Comparison of ENCODE assay signal across 23 cellular contexts in genomic region chr7:28575241-28575643, GRCh38.
DNase-seq lines count a peak whose midpoint lies in the region; ATAC-seq and TF ChIP-seq lines count a peak whose summit lies in the region.
"Had no signal": no experiment of that assay in that cellular context is flagged by ENCODE, and none has a peak within 500 bp of the region (broad histone marks: within the 10 kb centered on the region; RNA-seq: fewer than 3 reads in every experiment).

No MANE protein-coding gene starts in this region.

- WGBS in GM23248 (ENCODE audit: low coverage in 1 of 2, low lambda C conversion rate in 2 of 2, missing lambda C conversion rate in 2 of 2), 2 experiments = 61 to 64% methylated on average over 5 of the region's 5 CpGs

- H3K36me3 ChIP-seq in GM23248 (ENCODE audit: low read depth) = no peaks in the 10 kb centered on the region
- H3K36me3 ChIP-seq: lower lobe of right lung had no signal

- H2AFZ ChIP-seq in GM23248 = no peak overlapping the region
- H2AFZ ChIP-seq: parathyroid adenoma had no signal

- peaks cover 16% of the 10 kb centered on the region for H3F3A ChIP-seq in GM23248 (ENCODE audit: insufficient read depth)

- in situ Hi-C loops in GM23248 (cut with MboI) = no loop called here

- CTCF ChIA-PET in Calu3 (lab: Charles Lee) = interaction anchor here (0.5 to 1.4 kb wide), 2 partner anchors 11 to 380 kb away, joined by 3 to 5 read pairs; no protein-coding TSS in a partner anchor

- no peak overlapping the region for H3K27ac ChIP-seq in GM23248
- H3K27ac ChIP-seq: coronary artery, lower lobe of right lung, parathyroid adenoma, testis had no signal

- no peaks in the 10 kb centered on the region for H3K9me3 ChIP-seq in GM23248 (ENCODE audit: low read depth)
- H3K9me3 ChIP-seq: lower lobe of right lung, testis had no signal

- no peaks in the 10 kb centered on the region for H3K79me2 ChIP-seq in GM23248 (ENCODE audit: insufficient read depth)
- H3K79me2 ChIP-seq: parathyroid adenoma had no signal

- H3K4me1 Mint-ChIP-seq in dendritic cell treated with granulocyte-macrophage colony-stimulating factor and Interleukin-4, amounts not matched to agents 40 ng/mL and 50 ng/mL, for 4 days (ENCODE audit: low read depth) = peaks cover 31% of the 10 kb centered on the region
- peaks cover 47% of the 10 kb centered on the region for H3K4me1 Mint-ChIP-seq in Calu3 (ENCODE audit: low read depth, unreplicated experiment)
- no peaks in the 10 kb centered on the region for H3K4me1 Mint-ChIP-seq in stimulated activated naive CD8-positive, alpha-beta T cell treated with anti-CD3 and anti-CD28 coated beads, Interleukin-15, amount 100 ng/mL, for 72 hours
- H3K4me1 Mint-ChIP-seq: activated CD8-positive, alpha-beta memory T cell treated with anti-CD3 and anti-CD28 coated beads, Interleukin-2, amount 10 ng/mL, durations not matched to agents 7 days and 5 days had no signal

- intact Hi-C loops in dendritic cell treated with granulocyte-macrophage colony-stimulating factor and Interleukin-4, amounts not matched to agents 40 ng/mL and 50 ng/mL, for 4 days (cut with micrococcal nuclease) = no loop called here
- intact Hi-C loops in Calu3 (cut with micrococcal nuclease; ENCODE audit: unreplicated experiment) = no loop called here

- H3K9ac ChIP-seq in GM23248 = no peak overlapping the region
- H3K9ac ChIP-seq: parathyroid adenoma had no signal

- ATAC-seq in stimulated activated naive CD8-positive, alpha-beta T cell treated with anti-CD3 and anti-CD28 coated beads, Interleukin-15, amount 100 ng/mL, for 72 hours = no peak
- ATAC-seq: activated CD8-positive, alpha-beta memory T cell treated with anti-CD3 and anti-CD28 coated beads, Interleukin-2, amount 10 ng/mL, durations not matched to agents 7 days and 5 days; lower lobe of right lung; naive thymus-derived CD8-positive, alpha-beta T cell had no signal

- H3K4me2 ChIP-seq in GM23248 (ENCODE audit: unreplicated experiment) = no peak overlapping the region

- no peaks in the 10 kb centered on the region for H4K20me1 ChIP-seq in GM23248 (ENCODE audit: insufficient read depth)

- peak overlapping the region; percentile 15 for H3K27ac Mint-ChIP-seq in dendritic cell treated with granulocyte-macrophage colony-stimulating factor and Interleukin-4, amounts not matched to agents 40 ng/mL and 50 ng/mL, for 4 days
- H3K27ac Mint-ChIP-seq in Calu3 (ENCODE audit: unreplicated experiment) = no peak overlapping the region
- H3K27ac Mint-ChIP-seq in stimulated activated naive CD8-positive, alpha-beta T cell treated with anti-CD3 and anti-CD28 coated beads, Interleukin-15, amount 100 ng/mL, for 72 hours = no peak overlapping the region
- H3K27ac Mint-ChIP-seq: activated CD8-positive, alpha-beta memory T cell treated with anti-CD3 and anti-CD28 coated beads, Interleukin-2, amount 10 ng/mL, durations not matched to agents 7 days and 5 days; naive thymus-derived CD8-positive, alpha-beta T cell; T-helper 2 cell treated with Interferon-gamma antibody and Interleukin-4, amounts not matched to agents 5 μg/mL and 100 μg/mL, for 36 hours had no signal

- no peak overlapping the region for H3K4me3 ChIP-seq in GM23248
- H3K4me3 ChIP-seq: coronary artery, lower lobe of right lung, testis had no signal

- H3K4me1 ChIP-seq in GM23248 (ENCODE audit: insufficient read depth) = peaks cover 45% of the 10 kb centered on the region
- H3K4me1 ChIP-seq: testis had no signal

- H3K36me3 Mint-ChIP-seq in dendritic cell treated with granulocyte-macrophage colony-stimulating factor and Interleukin-4, amounts not matched to agents 40 ng/mL and 50 ng/mL, for 4 days (ENCODE audit: low read depth) = no peaks in the 10 kb centered on the region
- no peaks in the 10 kb centered on the region for H3K36me3 Mint-ChIP-seq in Calu3 (ENCODE audit: insufficient read depth, unreplicated experiment)
- H3K36me3 Mint-ChIP-seq: activated CD8-positive, alpha-beta memory T cell treated with anti-CD3 and anti-CD28 coated beads, Interleukin-2, amount 10 ng/mL, durations not matched to agents 7 days and 5 days; naive thymus-derived CD8-positive, alpha-beta T cell had no signal

- no peaks in the 10 kb centered on the region for H3K9me3 Mint-ChIP-seq in dendritic cell treated with granulocyte-macrophage colony-stimulating factor and Interleukin-4, amounts not matched to agents 40 ng/mL and 50 ng/mL, for 4 days
- no peaks in the 10 kb centered on the region for H3K9me3 Mint-ChIP-seq in Calu3 (ENCODE audit: low read depth, unreplicated experiment)
- no peaks in the 10 kb centered on the region for H3K9me3 Mint-ChIP-seq in stimulated activated naive CD8-positive, alpha-beta T cell treated with anti-CD3 and anti-CD28 coated beads, Interleukin-15, amount 100 ng/mL, for 72 hours
- H3K9me3 Mint-ChIP-seq: naive thymus-derived CD8-positive, alpha-beta T cell; T-helper 2 cell treated with Interferon-gamma antibody and Interleukin-4, amounts not matched to agents 5 μg/mL and 100 μg/mL, for 36 hours had no signal

- no TSS peak for BruUV-seq in Calu3 (replicated peaks; lab: Mats Ljungman, UMichigan)

- H3K27me3 Mint-ChIP-seq in dendritic cell treated with granulocyte-macrophage colony-stimulating factor and Interleukin-4, amounts not matched to agents 40 ng/mL and 50 ng/mL, for 4 days = peaks cover 28% of the 10 kb centered on the region
- peaks cover 15% of the 10 kb centered on the region for H3K27me3 Mint-ChIP-seq in Calu3 (ENCODE audit: unreplicated experiment)
- peaks cover 11% of the 10 kb centered on the region for H3K27me3 Mint-ChIP-seq in stimulated activated naive CD8-positive, alpha-beta T cell treated with anti-CD3 and anti-CD28 coated beads, Interleukin-15, amount 100 ng/mL, for 72 hours
- H3K27me3 Mint-ChIP-seq: activated CD8-positive, alpha-beta memory T cell treated with anti-CD3 and anti-CD28 coated beads, Interleukin-2, amount 10 ng/mL, durations not matched to agents 7 days and 5 days had no signal

- TF ChIP-seq CTCF in Calu3 (IDR thresholded peaks at IDR 0.05; ENCODE audit: unreplicated experiment) = no peak

- no peak overlapping the region for H3K4me3 Mint-ChIP-seq in dendritic cell treated with granulocyte-macrophage colony-stimulating factor and Interleukin-4, amounts not matched to agents 40 ng/mL and 50 ng/mL, for 4 days
- no peak overlapping the region for H3K4me3 Mint-ChIP-seq in Calu3 (ENCODE audit: low read depth, unreplicated experiment)
- H3K4me3 Mint-ChIP-seq in stimulated activated naive CD8-positive, alpha-beta T cell treated with anti-CD3 and anti-CD28 coated beads, Interleukin-15, amount 100 ng/mL, for 72 hours = no peak overlapping the region
- H3K4me3 Mint-ChIP-seq: activated CD8-positive, alpha-beta memory T cell treated with anti-CD3 and anti-CD28 coated beads, Interleukin-2, amount 10 ng/mL, durations not matched to agents 7 days and 5 days; naive thymus-derived CD8-positive, alpha-beta T cell; T-helper 2 cell treated with Interferon-gamma antibody and Interleukin-4, amounts not matched to agents 5 μg/mL and 100 μg/mL, for 36 hours had no signal

- peaks cover 1% of the 10 kb centered on the region; the same call in 1 of the 2 replicates for H3K9me2 ChIP-seq in GM23248 (ENCODE audit: insufficient read depth)

- H3K27me3 ChIP-seq in GM23248 (replicated peaks; ENCODE audit: insufficient read depth) = no peaks in the 10 kb centered on the region
- H3K27me3 ChIP-seq: testis had no signal

- DNase-seq in GM23248 (peak; percentile 51), NAMALWA (ENCODE audit: low spot score) (peak; percentile 39), renal cortical epithelial cell (ENCODE audit: low read depth) (peak; percentile 70), NCI-H1092 (lab: John Stamatoyannopoulos, UW) (no peak), Calu3 (no peak)
- DNase-seq in activated CD4-positive, alpha-beta T cell treated with anti-CD3 and anti-CD28 coated beads for 4 hours = no peak
- DNase-seq in stimulated activated naive CD8-positive, alpha-beta T cell treated with anti-CD3 and anti-CD28 coated beads, Interleukin-15, amount 100 ng/mL, for 72 hours = no peak
- DNase-seq: activated CD4-positive, CD25-positive, alpha-beta regulatory T cell treated with anti-CD3 and anti-CD28 coated beads, Interleukin-2, amount 50 U/mL, for 72 hours; activated CD8-positive, alpha-beta memory T cell treated with anti-CD3 and anti-CD28 coated beads, Interleukin-2, amount 10 ng/mL, durations not matched to agents 7 days and 5 days; activated gamma-delta T cell; amniotic stem cell; glutamatergic neuron; H7; lower lobe of right lung; MM.1S; naive thymus-derived CD8-positive, alpha-beta T cell; NCI-H2081; OCI-M1; testis had no signal

Comparison
In these comparisons a context has a peak if more than half of its experiments do, and no peak if none do; other contexts are left out.
1. DNase-seq: peak in GM23248 (single experiment), NAMALWA (single experiment) and renal cortical epithelial cell (single experiment); none in NCI-H1092 (single experiment), activated CD4-positive, alpha-beta T cell treated with anti-CD3 and anti-CD28 coated beads for 4 hours (0 of 2), Calu3 (single experiment) and stimulated activated naive CD8-positive, alpha-beta T cell treated with anti-CD3 and anti-CD28 coated beads, Interleukin-15, amount 100 ng/mL, for 72 hours (0 of 2).